In the genomic region with DNA sequence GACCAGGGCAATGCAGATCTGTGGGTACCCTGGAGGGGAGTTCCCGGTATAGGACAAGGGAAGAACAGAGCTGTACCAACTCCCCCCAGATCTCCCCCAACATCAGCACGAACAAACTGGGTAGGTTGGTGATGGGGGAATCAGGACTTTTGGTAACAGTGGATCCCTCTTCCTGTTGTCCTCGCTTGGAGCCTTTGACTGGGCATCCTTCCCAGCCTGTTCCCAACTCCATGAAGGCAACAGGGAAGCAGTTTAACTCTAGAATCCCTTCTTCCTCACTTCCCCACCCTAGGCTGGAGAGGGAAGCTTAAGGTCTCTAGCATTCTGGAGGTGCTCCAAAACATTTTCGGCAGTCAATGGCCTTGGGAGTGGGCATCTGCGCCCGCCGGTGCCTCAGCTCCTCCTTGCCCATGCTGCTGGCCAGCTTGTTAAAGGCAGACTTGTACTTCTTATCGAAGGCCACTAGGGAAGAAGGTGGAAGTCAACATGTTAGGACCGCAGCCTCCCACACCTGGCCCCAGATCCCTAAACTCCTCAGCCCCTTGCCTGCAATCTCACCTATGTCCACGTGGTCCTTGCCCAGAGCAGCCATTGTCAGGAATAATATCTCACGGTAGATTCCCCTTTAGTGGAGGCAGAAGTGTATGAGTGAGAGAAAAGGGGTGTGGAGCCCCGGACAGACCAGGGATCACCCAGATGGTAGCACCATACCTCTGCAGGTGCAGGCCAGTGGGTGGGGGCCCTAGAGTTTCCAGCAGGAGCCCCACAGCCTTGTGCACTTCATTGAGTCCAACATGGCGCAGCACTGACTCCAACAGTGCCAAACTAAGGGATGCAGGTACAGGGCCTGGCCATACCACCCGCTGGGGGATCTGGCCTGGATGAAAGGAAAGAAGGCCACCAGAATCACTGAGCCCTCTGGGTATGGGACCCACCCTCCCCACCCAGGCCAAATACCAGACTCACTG, we compare ENCODE assay signal across 21 cellular contexts.
A peak's percentile ranks its signal among the peaks of the same experiment; 100 is the strongest.
DNase-seq lines count a peak whose midpoint lies in the region; ATAC-seq, FAIRE-seq and TF ChIP-seq lines count a peak whose summit lies in the region.
"Had no signal": no experiment of that assay in that cellular context is flagged by ENCODE, and none has a peak within 500 bp of the region (broad histone marks: within the 10 kb centered on the region; RNA-seq: fewer than 3 reads in every experiment).

No MANE protein-coding gene starts in this region.

- no peaks in the 10 kb centered on the region for H3K27me3 ChIP-seq in BLaER1 treated with 17β-estradiol and CSF1 and Interleukin-3, amounts not matched to agents 10 nM and 100 nM
- H3K27me3 ChIP-seq: ascending aorta, heart right ventricle, MG63, pancreas, uterus had no signal

- H3K4me2 ChIP-seq in BLaER1 treated with 17β-estradiol and CSF1 and Interleukin-3, amounts not matched to agents 10 nM and 100 nM = peak overlapping the region in 7 of 11 experiments; percentile 10 to 61 (median 48); a peak in 7 of 22 replicates

- no peak for ATAC-seq in HG03097 (IDR thresholded peaks at IDR 0.05; ENCODE audit: low FRiP score, unreplicated experiment)
- no peak for ATAC-seq in GM21723 (IDR thresholded peaks at IDR 0.05; ENCODE audit: unreplicated experiment)
- ATAC-seq: pancreas had no signal

- peaks cover 0 to 71% (median 6%) of the 10 kb centered on the region in 11 experiments; a peak in 13 of 22 replicates for H4K20me1 ChIP-seq in BLaER1 treated with 17β-estradiol and CSF1 and Interleukin-3, amounts not matched to agents 10 nM and 100 nM

- no peak overlapping the region for H3K4me3 ChIP-seq in BLaER1 treated with 17β-estradiol and CSF1 and Interleukin-3, amounts not matched to agents 10 nM and 100 nM
- H3K4me3 ChIP-seq: ascending aorta, heart right ventricle, MG63, pancreas, skin epidermis, uterus had no signal

- H3K4me1 ChIP-seq in BLaER1 treated with 17β-estradiol and CSF1 and Interleukin-3, amounts not matched to agents 10 nM and 100 nM = peaks cover 36 to 44% (median 39%) of the 10 kb centered on the region in 10 experiments
- H3K4me1 ChIP-seq: ascending aorta, pancreas, uterus had no signal

- peaks cover 25% of the 10 kb centered on the region for H3K36me3 Mint-ChIP-seq in nephron progenitor cell (ENCODE audit: low read depth)

- no peaks in the 10 kb centered on the region for H3K9me3 ChIP-seq in BLaER1 treated with 17β-estradiol and CSF1 and Interleukin-3, amounts not matched to agents 10 nM and 100 nM (replicated peaks in 1 of 11)
- H3K9me3 ChIP-seq: ascending aorta, heart right ventricle, MG63, pancreas, uterus had no signal

- H3K4me1 Mint-ChIP-seq in nephron progenitor cell = no peaks in the 10 kb centered on the region

- H3K27ac ChIP-seq in BLaER1 treated with 17β-estradiol and CSF1 and Interleukin-3, amounts not matched to agents 10 nM and 100 nM = peak overlapping the region in 1 of 11 experiments; percentile 56; a peak in 1 of 22 replicates
- H3K27ac ChIP-seq in cingulate gyrus (ENCODE audit: low read depth, low read length) = peak overlapping the region; percentile 99
- H3K27ac ChIP-seq: ascending aorta, pancreas, uterus had no signal

- DNase-seq in HuH-7 (ENCODE audit: low spot score) = peak; percentile 8
- no peak for DNase-seq in nephron progenitor cell
- no peak for DNase-seq in D721Med (ENCODE audit: insufficient read length, low spot score)
- DNase-seq in NCI-H1092 (lab: John Stamatoyannopoulos, UW) = no peak
- DNase-seq: activated CD4-positive, alpha-beta memory T cell treated with anti-CD3 and anti-CD28 coated beads, Interleukin-2, amount 10 ng/mL, durations not matched to agents 7 days and 5 days; COR-L47; heart right ventricle; kidney glomerular epithelial cell; MG63; NCI-H2029; NCI-H524 treated with DMSO at 0.1 percent for 48 hours had no signal

- no peaks in the 10 kb centered on the region for H3K9me3 Mint-ChIP-seq in nephron progenitor cell
- H3K9me3 Mint-ChIP-seq: activated CD4-positive, alpha-beta memory T cell treated with anti-CD3 and anti-CD28 coated beads, Interleukin-2, amount 10 ng/mL, durations not matched to agents 7 days and 5 days; dendritic cell treated with granulocyte-macrophage colony-stimulating factor and Interleukin-4, amounts not matched to agents 40 ng/mL and 50 ng/mL, for 4 days had no signal

- H3K27me3 Mint-ChIP-seq in nephron progenitor cell (ENCODE audit: low read depth, poor library complexity) = no peaks in the 10 kb centered on the region
- H3K27me3 Mint-ChIP-seq: activated CD4-positive, alpha-beta memory T cell treated with anti-CD3 and anti-CD28 coated beads, Interleukin-2, amount 10 ng/mL, durations not matched to agents 7 days and 5 days; dendritic cell treated with granulocyte-macrophage colony-stimulating factor and Interleukin-4, amounts not matched to agents 40 ng/mL and 50 ng/mL, for 4 days had no signal

- no peak overlapping the region for H3K4me3 Mint-ChIP-seq in nephron progenitor cell
- H3K4me3 Mint-ChIP-seq: activated CD4-positive, alpha-beta memory T cell treated with anti-CD3 and anti-CD28 coated beads, Interleukin-2, amount 10 ng/mL, durations not matched to agents 7 days and 5 days; dendritic cell treated with granulocyte-macrophage colony-stimulating factor and Interleukin-4, amounts not matched to agents 40 ng/mL and 50 ng/mL, for 4 days had no signal

- FAIRE-seq in D721Med (lab: Jason Lieb, UNC) = no peak
- FAIRE-seq: HTR-8/SVneo, pancreas had no signal

- H3K27ac Mint-ChIP-seq in nephron progenitor cell = peak overlapping the region; percentile 64
- H3K27ac Mint-ChIP-seq: dendritic cell treated with granulocyte-macrophage colony-stimulating factor and Interleukin-4, amounts not matched to agents 40 ng/mL and 50 ng/mL, for 4 days had no signal

- H3K36me3 ChIP-seq in BLaER1 treated with 17β-estradiol and CSF1 and Interleukin-3, amounts not matched to agents 10 nM and 100 nM = peaks cover 54 to 73% (median 64%) of the 10 kb centered on the region in 11 experiments
- H3K36me3 ChIP-seq: uterus had no signal

- no peak overlapping the region for H3K9ac ChIP-seq in BLaER1 treated with 17β-estradiol and CSF1 and Interleukin-3, amounts not matched to agents 10 nM and 100 nM

- TF ChIP-seq CTCF in nephron progenitor cell (IDR thresholded peaks at IDR 0.05) (no peak), D721Med (IDR thresholded peaks at IDR 0.05; ENCODE audit: insufficient read depth, missing control alignments) (no peak)
